9 cellular contexts compared by ENCODE assay signal in genomic region chr2:227862227-227862740, GRCh38. TPM values are rescaled to one million over a fixed set of nuclear protein-coding genes. Genes with fewer than 3 reads are reported as not detected.
DNase-seq lines count a peak whose midpoint lies in the region; ATAC-seq, FAIRE-seq and TF ChIP-seq lines count a peak whose summit lies in the region.
"Had no signal": no experiment of that assay in that cellular context is flagged by ENCODE, and none has a peak within 500 bp of the region (broad histone marks: within the 10 kb centered on the region; RNA-seq: fewer than 3 reads in every experiment).

No MANE protein-coding gene starts in this region.

- no peak for TF ChIP-seq POLR2A in GM12892 (IDR thresholded peaks at IDR 0.05; ENCODE audit: low read depth, low read length)

- H3K36me3 ChIP-seq in adipocyte (ENCODE audit: control insufficient read depth, insufficient read depth, low read length, severe bottlenecking) = no peaks in the 10 kb centered on the region

- peaks cover 46% of the 10 kb centered on the region for H3K4me1 ChIP-seq in adipocyte (ENCODE audit: control insufficient read depth, insufficient read depth, low read length)

- peak; percentile 36 for DNase-seq in Ammon's horn (ENCODE audit: low spot score)
- DNase-seq in GM12892 (ENCODE audit: insufficient read length) = no peak
- peak; percentile 1 for DNase-seq in NCI-H1048 (lab: John Stamatoyannopoulos, UW)
- peak; percentile 49 for DNase-seq in adipocyte (ENCODE audit: low read depth)
- DNase-seq in kidney glomerular epithelial cell (lab: John Stamatoyannopoulos, UW) = peak; percentile 35
- DNase-seq in omental fat pad (ENCODE audit: low spot score) = no peak

- H3K9ac ChIP-seq in adipocyte (ENCODE audit: low read length) = peak overlapping the region; percentile 24

- no peaks in the 10 kb centered on the region for H3K9me3 ChIP-seq in adipocyte (ENCODE audit: control insufficient read depth, low read length)

- H3K4me3 ChIP-seq in adipocyte (ENCODE audit: low read length) = peak overlapping the region; percentile 17

- H3K27me3 ChIP-seq in adipocyte (replicated peaks; ENCODE audit: control insufficient read depth, insufficient read depth, low read length) = no peaks in the 10 kb centered on the region

- ATAC-seq in omental fat pad (ENCODE audit: low FRiP score) = no peak
- no peak for ATAC-seq in GM21447 (IDR thresholded peaks at IDR 0.05; ENCODE audit: unreplicated experiment)
- ATAC-seq in esophagus mucosa = no peak

- no peak for TF ChIP-seq CTCF in omental fat pad (IDR thresholded peaks at IDR 0.05)

- peak; percentile 67 for FAIRE-seq in GM12892 (lab: Jason Lieb, UNC)

RNA-seq across cellular contexts. Expression of gene DAW1, which starts 9.1 kb away (rescaled TPM):
- not detected for polyA plus RNA-seq in GM12892 (2012; ENCODE audit: missing spikeins)
- 10 to 100 TPM in 1 of 4 donors, 1 to 10 TPM in 1, not detected in 2; 1.9 to 11.0 TPM for total RNA-seq in omental fat pad
- not detected for total RNA-seq in esophagus mucosa

RNA-seq across cellular contexts. Expression of gene CCL20, which starts 48.6 kb away (rescaled TPM):
- polyA plus RNA-seq in GM12892 (2012; ENCODE audit: missing spikeins) = 6.3 TPM
- 10 to 100 TPM in 1 of 4 donors, 1 to 10 TPM in 1, not detected in 2; 3.4 to 19.2 TPM for total RNA-seq in omental fat pad
- total RNA-seq in esophagus mucosa = 2.8 TPM
- total RNA-seq: M059J had no signal

Comparison
In these comparisons a context has a peak if more than half of its experiments do, and no peak if none do; other contexts are left out.
1. DNase-seq: peak in Ammon's horn (single experiment), NCI-H1048 (single experiment), adipocyte (single experiment) and kidney glomerular epithelial cell (single experiment); none in GM12892 (single experiment) and omental fat pad (single experiment).